In genomic region chr1:95879498-95879897, GRCh38 we compare ENCODE assay signal across 27 cellular contexts.
"Had no signal": no experiment of that assay in that cellular context is flagged by ENCODE, and none has a peak within 500 bp of the region (broad histone marks: within the 10 kb centered on the region; RNA-seq: fewer than 3 reads in every experiment).

No MANE protein-coding gene starts in this region.

- H3K4me3 ChIP-seq: stomach, suprapubic skin, testis, thoracic aorta, thyroid gland, tibial artery, tibial nerve, transverse colon, upper lobe of left lung, upper lobe of right lung, uterus, vagina had no signal

- H3K27me3 ChIP-seq: stomach, suprapubic skin, testis, thyroid gland, tibial artery, tibial nerve, transverse colon, upper lobe of left lung, upper lobe of right lung, uterus, vagina had no signal

- H3K36me3 ChIP-seq: stomach, suprapubic skin, thoracic aorta, thyroid gland, tibial artery, tibial nerve, transverse colon, upper lobe of left lung, upper lobe of right lung, uterus, vagina had no signal

- DNase-seq: stimulated activated CD4-positive, alpha-beta T cell treated with anti-CD3 and anti-CD28 coated beads, Interleukin-2, amount 100 ng/mL, for 48 hours; stimulated activated CD4-positive, alpha-beta T cell treated with anti-CD3 and anti-CD28 coated beads, Interleukin-4, amount 100 ng/mL, for 1 hour; stimulated activated CD4-positive, alpha-beta T cell treated with anti-CD3 and anti-CD28 coated beads, Interleukin-4, amount 100 ng/mL, for 24 hours; stimulated activated CD4-positive, alpha-beta T cell treated with anti-CD3 and anti-CD28 coated beads, Interleukin-4, amount 100 ng/mL, for 4 hours; stimulated activated CD8-positive, alpha-beta memory T cell treated with anti-CD3 and anti-CD28 coated beads, Interleukin-4, amount 100 ng/mL, for 48 hours; stimulated activated naive B cell treated with anti-CD40 and anti-IgM and Interleukin-4, amounts not matched to agents 10 μg/mL and 1 μg/mL and 100 μg/mL, for 72 hours; stimulated activated naive CD4-positive, alpha-beta T cell; stimulated activated naive CD4-positive, alpha-beta T cell treated with Interleukin-2 at 50 U/mL for 16 hours; stimulated activated naive CD8-positive, alpha-beta T cell treated with anti-CD3 and anti-CD28 coated beads, Interleukin-15, amount 100 ng/mL, for 72 hours; stimulated activated naive CD8-positive, alpha-beta T cell treated with anti-CD3 and anti-CD28 coated beads, Interleukin-15, Interleukin-2, amounts not matched to agents 100 U/mL and 50 U/mL, for 24 hours; stomach; substantia nigra; testis; thyroid gland; tibial artery; transverse colon; trophoblast cell; upper lobe of right lung; uterus had no signal

- FAIRE-seq: urothelium cell line had no signal

- H3K4me1 ChIP-seq: stomach, suprapubic skin, testis, thyroid gland, tibial artery, tibial nerve, transverse colon, upper lobe of left lung, upper lobe of right lung, uterus, vagina had no signal

- H3K9me3 ChIP-seq: suprapubic skin, testis, thoracic aorta, thyroid gland, tibial artery, tibial nerve, transverse colon, upper lobe of left lung, upper lobe of right lung, uterus, vagina had no signal

- H3K27ac ChIP-seq: stomach, suprapubic skin, testis, thoracic aorta, thyroid gland, tibial artery, tibial nerve, transverse colon, upper lobe of left lung, upper lobe of right lung, uterus, vagina had no signal

- ATAC-seq: stimulated activated effector memory CD8-positive, alpha-beta T cell treated with anti-CD3 and anti-CD28 coated beads, Interleukin-12 subunit alpha, Interleukin-12 subunit beta, amount 100 ng/mL, for 72 hours; stimulated activated memory B cell treated with anti-CD40 and anti-IgM and Interleukin-4, amounts not matched to agents 10 μg/mL and 1 μg/mL and 100 μg/mL, for 72 hours; stimulated activated naive B cell treated with anti-CD40 and anti-IgM and Interleukin-4, amounts not matched to agents 10 μg/mL and 1 μg/mL and 100 μg/mL, for 72 hours; stimulated activated naive CD8-positive, alpha-beta T cell treated with anti-CD3 and anti-CD28 coated beads, Interleukin-15, amount 100 ng/mL, for 72 hours; stimulated activated naive CD8-positive, alpha-beta T cell treated with anti-CD3 and anti-CD28 coated beads, Interleukin-15, Interleukin-2, amounts not matched to agents 100 U/mL and 50 U/mL, for 24 hours; upper lobe of right lung had no signal
